Comparison of ENCODE assay signal across 8 cellular contexts in the genomic region with DNA sequence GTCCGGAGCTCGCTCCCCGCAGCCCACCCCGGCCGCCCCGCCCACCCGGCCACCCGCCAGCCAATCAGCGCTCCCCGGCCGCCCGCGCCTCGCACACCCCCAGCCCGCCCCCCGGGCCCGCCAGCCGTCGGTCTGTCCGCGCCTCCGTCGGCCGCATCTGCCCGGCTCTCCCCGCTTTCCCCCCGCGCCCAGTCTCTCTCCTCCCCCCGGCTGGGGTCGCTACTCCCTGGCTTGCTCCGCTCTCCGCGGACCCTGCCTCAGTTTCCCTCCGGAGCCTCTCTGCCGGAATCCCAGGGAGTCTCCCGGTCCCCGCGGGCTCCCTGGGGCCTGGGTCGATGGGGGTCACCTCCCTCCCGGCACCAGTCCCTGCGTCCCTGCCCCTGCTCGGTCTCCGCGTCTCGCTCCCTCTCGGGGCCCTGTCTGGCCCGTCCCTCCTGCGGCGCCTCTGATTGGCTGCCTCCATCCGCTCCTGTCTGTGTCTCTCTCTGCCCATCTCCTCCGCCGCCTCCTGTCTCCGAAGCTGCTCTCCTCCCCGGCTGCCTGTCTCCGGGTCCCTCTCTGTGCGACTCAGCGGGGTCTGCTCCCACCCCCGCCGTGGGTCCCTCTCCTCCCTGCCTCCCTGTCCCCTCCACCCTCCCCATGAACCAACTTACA. TPM values are rescaled to one million over a fixed set of nuclear protein-coding genes. Genes with fewer than 3 reads are reported as not detected.
DNase-seq lines count a peak whose midpoint lies in the region; ATAC-seq and TF ChIP-seq lines count a peak whose summit lies in the region.

No MANE protein-coding gene starts in this region.

- no peak overlapping the region for H3K9ac ChIP-seq in iPS-18a (ENCODE audit: low read length)

- H3K27ac ChIP-seq in iPS-18a (ENCODE audit: low read length) (no peak overlapping the region), thoracic aorta (no peak overlapping the region)

- ATAC-seq in activated naive CD8-positive, alpha-beta T cell treated with anti-CD3 and anti-CD28 coated beads, Interleukin-2, amount 50 U/mL, for 24 hours, result peak; percentile 63
- no peak for ATAC-seq in thoracic aorta (ENCODE audit: insufficient number of reproducible peaks, low FRiP score, low read depth)

- no peak for TF ChIP-seq CTCF in thoracic aorta (IDR thresholded peaks at IDR 0.05)

- peaks cover 22% of the 10 kb centered on the region for H3K4me1 Mint-ChIP-seq in activated naive CD8-positive, alpha-beta T cell treated with anti-CD3 and anti-CD28 coated beads, Interleukin-2, amount 50 U/mL, for 24 hours

- H3K4me1 ChIP-seq in iPS-18a (ENCODE audit: control insufficient read depth, low read depth, low read length) (peaks cover 8% of the 10 kb centered on the region), thoracic aorta (ENCODE audit: control insufficient read depth in 1 of 2, low read depth in 2 of 2) (peaks cover 0 to 13% of the 10 kb centered on the region in 2 donors)

- H3K27me3 ChIP-seq in iPS-18a (ENCODE audit: control insufficient read depth, insufficient read depth, low read length) (peaks cover 46% of the 10 kb centered on the region), thoracic aorta (replicated peaks; ENCODE audit: insufficient read depth) (peaks cover 13% of the 10 kb centered on the region)

- H3K9me3 ChIP-seq in iPS-18a (ENCODE audit: control insufficient read depth, low read depth, low read length) (no peaks in the 10 kb centered on the region), thoracic aorta (no peaks in the 10 kb centered on the region)

- DNase-seq in activated CD8-positive, alpha-beta memory T cell treated with anti-CD3 and anti-CD28 coated beads for 24 hours, result peak; percentile 71
- DNase-seq in activated CD8-positive, alpha-beta memory T cell treated with anti-CD3 and anti-CD28 coated beads, Interleukin-2, amount 50 U/mL, for 48 hours, result no peak
- DNase-seq in NCI-H524 treated with DMSO at 0.1 percent for 48 hours (lab: John Stamatoyannopoulos, UW) (peak; percentile 50), thoracic aorta (ENCODE audit: low spot score) (no peak), RPMI8226 (no peak), mesenteric fat pad (ENCODE audit: low spot score) (no peak)
- DNase-seq in activated naive CD8-positive, alpha-beta T cell treated with anti-CD3 and anti-CD28 coated beads, Interleukin-2, amount 50 U/mL, for 24 hours, result peak; percentile 50

- H3K36me3 Mint-ChIP-seq in activated naive CD8-positive, alpha-beta T cell treated with anti-CD3 and anti-CD28 coated beads, Interleukin-2, amount 50 U/mL, for 24 hours (ENCODE audit: low read depth), result peaks cover 2% of the 10 kb centered on the region

- H3K4me3 ChIP-seq in iPS-18a (ENCODE audit: low read length) (peak overlapping the region; percentile 54), thoracic aorta (peak overlapping the region; percentile 54)

- H3K36me3 ChIP-seq in iPS-18a (ENCODE audit: control insufficient read depth, low read depth, low read length) (no peaks in the 10 kb centered on the region), thoracic aorta (no peaks in the 10 kb centered on the region)

- peak overlapping the region; percentile 71 for H3K4me3 Mint-ChIP-seq in activated naive CD8-positive, alpha-beta T cell treated with anti-CD3 and anti-CD28 coated beads, Interleukin-2, amount 50 U/mL, for 24 hours

- H3K27ac Mint-ChIP-seq in activated naive CD8-positive, alpha-beta T cell treated with anti-CD3 and anti-CD28 coated beads, Interleukin-2, amount 50 U/mL, for 24 hours, result no peak overlapping the region

- peaks cover 38% of the 10 kb centered on the region for H3K27me3 Mint-ChIP-seq in activated naive CD8-positive, alpha-beta T cell treated with anti-CD3 and anti-CD28 coated beads, Interleukin-2, amount 50 U/mL, for 24 hours

- H3K9me3 Mint-ChIP-seq in activated naive CD8-positive, alpha-beta T cell treated with anti-CD3 and anti-CD28 coated beads, Interleukin-2, amount 50 U/mL, for 24 hours, result no peaks in the 10 kb centered on the region

RNA-seq across cellular contexts. Expression of gene IL11, which starts 0.5 kb away (rescaled TPM):
- under 1 TPM in 1 of 2 donors, not detected in 1; 0.92 TPM for total RNA-seq in thoracic aorta
- total RNA-seq in mesenteric fat pad, result not detected

RNA-seq across cellular contexts. Expression of gene GARIN5B, which starts 6.7 kb away (rescaled TPM):
- total RNA-seq in thoracic aorta, result not detected
- total RNA-seq in mesenteric fat pad, result not detected

RNA-seq across cellular contexts. Expression of gene TMEM190, which starts 6.8 kb away (rescaled TPM):
- total RNA-seq in thoracic aorta, result not detected
- total RNA-seq in mesenteric fat pad, result not detected

RNA-seq across cellular contexts. Expression of gene TMEM238, which starts 14.3 kb away (rescaled TPM):
- 1 to 10 TPM in 1 of 2 donors, not detected in 1; 4.2 TPM for total RNA-seq in thoracic aorta
- 0.90 TPM for total RNA-seq in mesenteric fat pad

RNA-seq across cellular contexts. Expression of gene COX6B2, which starts 15.3 kb away (rescaled TPM):
- total RNA-seq in thoracic aorta (not detected), mesenteric fat pad (not detected)

Comparison
In these comparisons a context has a peak if more than half of its experiments do, and no peak if none do; other contexts are left out.
1. DNase-seq: peak in activated CD8-positive, alpha-beta memory T cell treated with anti-CD3 and anti-CD28 coated beads for 24 hours (single experiment), NCI-H524 treated with DMSO at 0.1 percent for 48 hours (single experiment) and activated naive CD8-positive, alpha-beta T cell treated with anti-CD3 and anti-CD28 coated beads, Interleukin-2, amount 50 U/mL, for 24 hours (single experiment); none in activated CD8-positive, alpha-beta memory T cell treated with anti-CD3 and anti-CD28 coated beads, Interleukin-2, amount 50 U/mL, for 48 hours (single experiment), thoracic aorta (single experiment), RPMI8226 (single experiment) and mesenteric fat pad (single experiment).